In genomic region chr10:65949543-65949942, GRCh38 we compare ENCODE assay signal across 18 cellular contexts.
"Had no signal": no experiment of that assay in that cellular context is flagged by ENCODE, and none has a peak within 500 bp of the region (broad histone marks: within the 10 kb centered on the region; RNA-seq: fewer than 3 reads in every experiment).

No MANE protein-coding gene starts in this region.

- H3K27me3 ChIP-seq: esophagus squamous epithelium, gastroesophageal sphincter, ovary, right lobe of liver, tibial artery, upper lobe of left lung, vagina had no signal

- H3K4me1 ChIP-seq: esophagus squamous epithelium, gastroesophageal sphincter, left ventricle myocardium inferior, lower lobe of right lung, right lobe of liver, tibial artery, upper lobe of left lung, vagina had no signal

- ATAC-seq: effector memory CD8-positive, alpha-beta T cell; gastroesophageal sphincter; left cardiac atrium; lower lobe of right lung; natural killer cell; stimulated activated effector memory CD8-positive, alpha-beta T cell treated with anti-CD3 and anti-CD28 coated beads, Interleukin-12 subunit alpha, Interleukin-12 subunit beta, amount 100 ng/mL, for 72 hours had no signal

- H3K9me3 ChIP-seq: esophagus squamous epithelium, left ventricle myocardium inferior, lower lobe of right lung, ovary, right lobe of liver, tibial artery, upper lobe of left lung, vagina had no signal

- H3K36me3 ChIP-seq: esophagus squamous epithelium, gastroesophageal sphincter, left ventricle myocardium inferior, lower lobe of right lung, ovary, right lobe of liver, tibial artery, upper lobe of left lung, vagina had no signal

- H3K4me3 ChIP-seq: esophagus squamous epithelium, gastroesophageal sphincter, left ventricle myocardium inferior, lower lobe of right lung, ovary, right lobe of liver, tibial artery, upper lobe of left lung, vagina had no signal

- DNase-seq: effector memory CD8-positive, alpha-beta T cell; esophagus squamous epithelium; kidney; left cardiac atrium; left ventricle myocardium inferior; lower lobe of right lung; natural killer cell; nucleus accumbens; ovary; right lobe of liver; stimulated activated CD4-positive, alpha-beta T cell treated with anti-CD3 and anti-CD28 coated beads, Interleukin-4, amount 100 ng/mL, for 1 hour; stimulated activated CD8-positive, alpha-beta memory T cell treated with anti-CD3 and anti-CD28 coated beads, Interleukin-4, amount 100 ng/mL, for 48 hours; tibial artery; upper lobe of left lung had no signal

- H3K27ac ChIP-seq: epithelial cell of prostate, esophagus squamous epithelium, gastroesophageal sphincter, left ventricle myocardium inferior, lower lobe of right lung, ovary, right lobe of liver, tibial artery, upper lobe of left lung, vagina had no signal
